Comparison of ENCODE assay signal across 8 cellular contexts in genomic region chr19:47745010-47745901, GRCh38. TPM values are rescaled to one million over a fixed set of nuclear protein-coding genes. Genes with fewer than 3 reads are reported as not detected.
DNase-seq lines count a peak whose midpoint lies in the region; ATAC-seq and TF ChIP-seq lines count a peak whose summit lies in the region.

Gene NOP53 (plus strand): TSS chr19:47745546. CDS start chr19:47745560, 14 bp downstream.

- H3K4me1 ChIP-seq in liver (ENCODE audit: control insufficient read depth in 4 of 4, insufficient read depth in 4 of 4, low read length in 3 of 4): peaks cover 5 to 20% (median 11%) of the 10 kb centered on the region in 4 donors

- H3K27ac ChIP-seq in liver (ENCODE audit: low read depth in 1 of 2, low read length in 2 of 2): peak within 1 kb of the TSS; percentile 91 to 98

- H3K9me3 ChIP-seq in liver (ENCODE audit: control insufficient read depth in 4 of 4, low read length in 3 of 4): no peaks in the 10 kb centered on the region

- ATAC-seq in GM19397 (IDR thresholded peaks at IDR 0.05; ENCODE audit: unreplicated experiment): peak; percentile 69

- no peak for TF ChIP-seq RAD21 in liver (IDR thresholded peaks at IDR 0.05)

- no peaks in the 10 kb centered on the region for H3K27me3 ChIP-seq in liver (ENCODE audit: control insufficient read depth in 4 of 4, insufficient read depth in 4 of 4, low read length in 3 of 4)

- no peak for TF ChIP-seq CTCF in liver (IDR thresholded peaks at IDR 0.05; ENCODE audit: low read depth, low read length, missing input control)

- peaks cover 8 to 18% (median 10%) of the 10 kb centered on the region in 4 donors for H3K36me3 ChIP-seq in liver (ENCODE audit: control insufficient read depth in 4 of 4, insufficient read depth in 3 of 4, low read depth in 1 of 4, low read length in 3 of 4)

- WGBS in liver: 4% methylated on average over 53 of the region's 53 CpGs

- peak within 1 kb of the TSS; percentile 50 to 73 for H3K9ac ChIP-seq in liver (ENCODE audit: low read depth in 1 of 2, low read length in 2 of 2)

- H3K4me3 ChIP-seq in liver (ENCODE audit: low read depth in 1 of 3, low read length in 3 of 3): peak within 1 kb of the TSS; percentile 60 to 80 (median 71)

- peak; percentile 63 to 98 (median 96) for DNase-seq in C1 segment of cervical spinal cord (lab: John Stamatoyannopoulos, UW)
- peak; percentile 97 for DNase-seq in HK-2 (ENCODE audit: unreplicated experiment)
- peak; percentile 98 for DNase-seq in NCI-H82 treated with DMSO at 0.1 percent for 48 hours (lab: John Stamatoyannopoulos, UW; ENCODE audit: unreplicated experiment)
- peak; percentile 97 to 98 for DNase-seq in activated CD4-positive, alpha-beta T cell treated with anti-CD3 and anti-CD28 coated beads, Interleukin-2, amount 50 U/mL, for 48 hours
- DNase-seq in dermis microvascular lymphatic vessel endothelial cell (ENCODE audit: low read depth in 2 of 2): peak; percentile 96 to 97
- DNase-seq in stimulated activated CD4-positive, alpha-beta T cell treated with anti-CD3 and anti-CD28 coated beads, Interleukin-4, amount 100 ng/mL, for 1 hour: peak; percentile 95

TF ChIP-seq in liver, 16 proteins besides CTCF, POLR2A, EP300 and RAD21:
- TF ChIP-seq NR2F2 (IDR thresholded peaks at IDR 0.05) (no peak), ZBTB33 (IDR thresholded peaks at IDR 0.05) (peak; percentile 75), HNF4A (conservative IDR thresholded peaks at IDR 0.05) (peak in 1 of 2 donors; percentile 13), TAF1 (conservative IDR thresholded peaks at IDR 0.05) (peak; percentile 78), REST (IDR thresholded peaks at IDR 0.05) (peak; percentile 85), SP1 (IDR thresholded peaks at IDR 0.05) (peak; percentile 40), FOXA2 (IDR thresholded peaks at IDR 0.05) (no peak), MAX (IDR thresholded peaks at IDR 0.05) (no peak), YY1 (IDR thresholded peaks at IDR 0.05) (peak; percentile 100), RXRA (IDR thresholded peaks at IDR 0.05) (peak; percentile 3 to 17), ATF3 (IDR thresholded peaks at IDR 0.05) (no peak), GABPA (IDR thresholded peaks at IDR 0.05 in 1 of 2, conservative IDR thresholded peaks at IDR 0.05 in 1 of 2) (peak; percentile 85 to 96), JUND (IDR thresholded peaks at IDR 0.05) (no peak), HNF4G (IDR thresholded peaks at IDR 0.05) (no peak), FOXA1 (IDR thresholded peaks at IDR 0.05) (peak; percentile 30), EGR1 (IDR thresholded peaks at IDR 0.05; ENCODE audit: low read depth in 2 of 2) (peak in 1 of 2 donors; percentile 63)

RNA-seq across cellular contexts. Expression of gene NOP53, which starts in this region (rescaled TPM):
- total RNA-seq in dermis microvascular lymphatic vessel endothelial cell (71.5 and 106 TPM in 2 replicates), liver (10 to 100 TPM; 38.3 to 38.9 TPM)
- polyA plus RNA-seq in liver: 10 to 100 TPM; 25.8 to 85.5 TPM

Comparison
In these comparisons a context has a peak if more than half of its experiments do, and no peak if none do; other contexts are left out.
1. Peak in every context shown above with its lines: DNase-seq, ATAC-seq, H3K4me3 ChIP-seq and H3K27ac ChIP-seq.